In the genomic region with DNA sequence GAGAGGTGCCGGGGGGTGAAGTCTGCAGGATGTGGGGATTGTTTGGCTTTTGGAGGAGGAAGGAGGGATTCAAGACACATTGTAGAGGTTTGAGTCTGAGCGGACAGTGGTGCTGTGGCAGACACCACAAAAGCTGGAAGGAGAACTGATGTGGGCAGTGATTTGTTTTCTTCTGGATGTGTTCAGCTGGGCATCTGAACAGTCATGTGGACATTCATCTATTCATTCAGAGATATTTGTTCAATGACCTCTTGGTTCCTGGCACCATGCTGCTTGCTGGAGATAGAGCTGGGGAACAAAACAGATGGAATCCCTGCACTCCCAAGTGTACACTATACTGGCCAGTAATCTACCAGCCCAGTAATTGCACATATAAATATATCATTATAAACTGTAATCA, we compare ENCODE assay signal across 32 cellular contexts.
DNase-seq lines count a peak whose midpoint lies in the region; ATAC-seq, FAIRE-seq and TF ChIP-seq lines count a peak whose summit lies in the region.
"Had no signal": no experiment of that assay in that cellular context is flagged by ENCODE, and none has a peak within 500 bp of the region (broad histone marks: within the 10 kb centered on the region; RNA-seq: fewer than 3 reads in every experiment).

No MANE protein-coding gene starts in this region.

- no peak overlapping the region for H3K4me3 Mint-ChIP-seq in neural progenitor cell
- H3K4me3 Mint-ChIP-seq: activated T-cell treated with anti-CD3 and anti-CD28 coated beads, Interleukin-2, amount 50 U/mL, for 72 hours; T-helper 1 cell treated with Interleukin-12 subunit alpha and Interleukin-12 subunit beta and Interleukin-4 antibody, amounts not matched to agents 30 μg/mL and 1 μg/mL, for 36 hours had no signal

- no peaks in the 10 kb centered on the region for H3F3A ChIP-seq in neural progenitor cell (ENCODE audit: low read depth)

- H3K36me3 Mint-ChIP-seq in neural progenitor cell: peaks cover 56% of the 10 kb centered on the region

- H3K4me3 ChIP-seq in neural progenitor cell (no peak overlapping the region), MG63 (no peak overlapping the region)
- H3K4me3 ChIP-seq: heart right ventricle, PC-9, right atrium auricular region, thoracic aorta had no signal

- H3K4me1 ChIP-seq in neural progenitor cell: no peaks in the 10 kb centered on the region
- H3K4me1 ChIP-seq: Caco-2, heart right ventricle, parathyroid adenoma, right atrium auricular region had no signal

- H3K27ac Mint-ChIP-seq in neural progenitor cell: peak overlapping the region; percentile 29
- H3K27ac Mint-ChIP-seq: activated T-cell treated with anti-CD3 and anti-CD28 coated beads, Interleukin-2, amount 50 U/mL, for 72 hours; T-helper 1 cell treated with Interleukin-12 subunit alpha and Interleukin-12 subunit beta and Interleukin-4 antibody, amounts not matched to agents 30 μg/mL and 1 μg/mL, for 36 hours had no signal

- ATAC-seq in SK-N-SH treated with all-trans-retinoic acid at 6 μM for 48 hours: no peak
- ATAC-seq: activated T-cell treated with anti-CD3 and anti-CD28 coated beads, Interleukin-2, amount 50 U/mL, for 72 hours; heart right ventricle; left cardiac atrium had no signal

- H3K36me3 ChIP-seq in neural progenitor cell (no peaks in the 10 kb centered on the region), MG63 (peaks cover 55% of the 10 kb centered on the region)

- no peak overlapping the region for H3K9ac ChIP-seq in neural progenitor cell
- H3K9ac ChIP-seq: parathyroid adenoma, SK-N-SH had no signal

- H3K9me3 ChIP-seq in neural progenitor cell (ENCODE audit: low read depth) (no peaks in the 10 kb centered on the region), MG63 (no peaks in the 10 kb centered on the region)
- H3K9me3 ChIP-seq: Caco-2, right atrium auricular region, SK-N-SH, thoracic aorta had no signal

- H3K4me1 Mint-ChIP-seq in neural progenitor cell: peaks cover 3% of the 10 kb centered on the region

- no peaks in the 10 kb centered on the region for H4K20me1 ChIP-seq in neural progenitor cell (ENCODE audit: low read depth)

- H3K4me2 ChIP-seq in neural progenitor cell: no peak overlapping the region
- H3K4me2 ChIP-seq: PC-9, SK-N-SH had no signal

- in situ Hi-C loops in G401 (cut with HindIII; ENCODE audit: low sequenced_read_pairs): no loop called here

- no peaks in the 10 kb centered on the region for H3K27me3 ChIP-seq in neural progenitor cell
- H3K27me3 ChIP-seq in MG63: no peaks in the 10 kb centered on the region
- H3K27me3 ChIP-seq: brain microvascular endothelial cell, heart right ventricle, right atrium auricular region had no signal

- H3K27ac ChIP-seq in neural progenitor cell: no peak overlapping the region
- H3K27ac ChIP-seq: brain microvascular endothelial cell, C4-2B, heart right ventricle, parathyroid adenoma, PC-9, right atrium auricular region, thoracic aorta had no signal

- H2AFZ ChIP-seq in neural progenitor cell (replicated peaks): no peak overlapping the region
- H2AFZ ChIP-seq: parathyroid adenoma, PC-9 had no signal

- FAIRE-seq in frontal cortex (lab: Jason Lieb, UNC): no peak
- FAIRE-seq: G401.6, small intestine had no signal

- peaks cover 2% of the 10 kb centered on the region for H3K27me3 Mint-ChIP-seq in neural progenitor cell (ENCODE audit: insufficient read depth, low read depth)

- peaks cover 5% of the 10 kb centered on the region for H3K9me3 Mint-ChIP-seq in neural progenitor cell
- H3K9me3 Mint-ChIP-seq: activated T-cell treated with anti-CD3 and anti-CD28 coated beads, Interleukin-2, amount 50 U/mL, for 72 hours; T-helper 1 cell treated with Interleukin-12 subunit alpha and Interleukin-12 subunit beta and Interleukin-4 antibody, amounts not matched to agents 30 μg/mL and 1 μg/mL, for 36 hours had no signal

- no peaks in the 10 kb centered on the region for H3K79me2 ChIP-seq in neural progenitor cell (ENCODE audit: low read depth)

- DNase-seq in G401 (ENCODE audit: low spot score) (peak; percentile 26), NCI-H69 (lab: John Stamatoyannopoulos, UW) (peak; percentile 55), frontal cortex (ENCODE audit: low spot score in 2 of 2) (peak; percentile 29 to 45), neural progenitor cell (ENCODE audit: low spot score) (no peak), activated gamma-delta T cell treated with Interleukin-2 at 50 U/mL for 16 hours (no peak), MG63 (no peak), NCI-H510A treated with DMSO at 0.1 percent for 48 hours (lab: John Stamatoyannopoulos, UW) (no peak)
- DNase-seq: activated CD4-positive, alpha-beta T cell treated with anti-CD3 and anti-CD28 coated beads, Interleukin-2, amount 50 U/mL, for 4 hours; activated CD4-positive, CD25-positive, alpha-beta regulatory T cell; activated naive CD4-positive, alpha-beta T cell; activated T-cell treated with anti-CD3 and anti-CD28 coated beads, Interleukin-2, amount 50 U/mL, for 72 hours; brain microvascular endothelial cell; Caco-2; cortex of kidney; erythroblast; heart right ventricle; IMR-90; left cardiac atrium; mammary epithelial cell; NCI-H1436 treated with DMSO at 0.1 percent for 48 hours; NCI-H524; PC-9; SK-N-SH; small intestine; stimulated activated naive CD4-positive, alpha-beta T cell treated with Interleukin-2 at 50 U/mL for 16 hours had no signal

- TF ChIP-seq CTCF in neural progenitor cell (IDR thresholded peaks at IDR 0.05): no peak

TF ChIP-seq in SK-N-SH treated with all-trans-retinoic acid at 6 μM for 48 hours, 23 proteins besides CTCF, POLR2A, EP300 and RAD21:
- TF ChIP-seq, protein P1, sequence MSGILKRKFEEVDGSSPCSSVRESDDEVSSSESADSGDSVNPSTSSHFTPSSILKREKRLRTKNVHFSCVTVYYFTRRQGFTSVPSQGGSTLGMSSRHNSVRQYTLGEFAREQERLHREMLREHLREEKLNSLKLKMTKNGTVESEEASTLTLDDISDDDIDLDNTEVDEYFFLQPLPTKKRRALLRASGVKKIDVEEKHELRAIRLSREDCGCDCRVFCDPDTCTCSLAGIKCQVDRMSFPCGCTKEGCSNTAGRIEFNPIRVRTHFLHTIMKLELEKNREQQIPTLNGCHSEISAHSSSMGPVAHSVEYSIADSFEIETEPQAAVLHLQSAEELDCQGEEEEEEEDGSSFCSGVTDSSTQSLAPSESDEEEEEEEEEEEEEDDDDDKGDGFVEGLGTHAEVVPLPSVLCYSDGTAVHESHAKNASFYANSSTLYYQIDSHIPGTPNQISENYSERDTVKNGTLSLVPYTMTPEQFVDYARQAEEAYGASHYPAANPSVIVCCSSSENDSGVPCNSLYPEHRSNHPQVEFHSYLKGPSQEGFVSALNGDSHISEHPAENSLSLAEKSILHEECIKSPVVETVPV (CRISPR knock-in tag; IDR thresholded peaks at IDR 0.05): no peak
- TF ChIP-seq ARNTL (CRISPR knock-in tag; IDR thresholded peaks at IDR 0.05; ENCODE audit: borderline replicate concordance, low read depth): no peak
TF ChIP-seq in SK-N-SH treated with all-trans-retinoic acid at 6 μM for 48 hours: peak in this region for 0.

Comparison
In these comparisons a context has a peak if more than half of its experiments do, and no peak if none do; other contexts are left out.
1. DNase-seq: peak in G401 (single experiment), NCI-H69 (single experiment) and frontal cortex (2 of 2); none in neural progenitor cell (single experiment), activated gamma-delta T cell treated with Interleukin-2 at 50 U/mL for 16 hours (single experiment), MG63 (single experiment) and NCI-H510A treated with DMSO at 0.1 percent for 48 hours (single experiment).